In genomic region chr15:37764733-37765191, GRCh38 we compare ENCODE assay signal across 8 cellular contexts.
A peak's percentile ranks its signal among the peaks of the same experiment; 100 is the strongest.
DNase-seq lines count a peak whose midpoint lies in the region; ATAC-seq, FAIRE-seq and TF ChIP-seq lines count a peak whose summit lies in the region.

No MANE protein-coding gene starts in this region.

- peak; percentile 57 for FAIRE-seq in H1 (lab: Jason Lieb, UNC)

- H3K9me3 ChIP-seq in H1 (ENCODE audit: insufficient read depth in 2 of 2, low read depth in 1 of 2, low read length in 1 of 2): no peaks in the 10 kb centered on the region

- no peaks in the 10 kb centered on the region for H3K79me1 ChIP-seq in H1 (ENCODE audit: low read depth, low read length)

- TF ChIP-seq POLR2A in H1 (IDR thresholded peaks at IDR 0.05; ENCODE audit: control extremely low read depth in 1 of 2, low read depth in 2 of 2, low read length in 2 of 2): no peak

- H3K9me3 Mint-ChIP-seq in natural killer cell (no peaks in the 10 kb centered on the region), nephron (no peaks in the 10 kb centered on the region)
- H3K9me3 Mint-ChIP-seq in natural killer cell treated with Interleukin-12 subunit alpha and Interleukin-12 subunit beta and Interleukin-15 and Interleukin-18, amount 100 ng/mL, for 72 hours: no peaks in the 10 kb centered on the region

- H3K27me3 Mint-ChIP-seq in natural killer cell (ENCODE audit: low read depth in 2 of 2) (peaks cover 0 to 3% of the 10 kb centered on the region in 2 donors), nephron (ENCODE audit: low read depth) (no peaks in the 10 kb centered on the region)
- peaks cover 2 to 6% of the 10 kb centered on the region in 2 donors for H3K27me3 Mint-ChIP-seq in natural killer cell treated with Interleukin-12 subunit alpha and Interleukin-12 subunit beta and Interleukin-15 and Interleukin-18, amount 100 ng/mL, for 72 hours

- H3K4me1 Mint-ChIP-seq in natural killer cell (peaks cover 18 to 25% of the 10 kb centered on the region in 2 donors), nephron (peaks cover 14% of the 10 kb centered on the region)
- H3K4me1 Mint-ChIP-seq in natural killer cell treated with Interleukin-12 subunit alpha and Interleukin-12 subunit beta and Interleukin-15 and Interleukin-18, amount 100 ng/mL, for 72 hours (ENCODE audit: low read depth in 2 of 2): peaks cover 6 to 14% of the 10 kb centered on the region in 2 donors

- no peak overlapping the region for H3K4ac ChIP-seq in H1 (replicated peaks; ENCODE audit: insufficient read length, low read depth, low read length)

- no peak overlapping the region for H2BK5ac ChIP-seq in H1 (ENCODE audit: low read depth, low read length)

- no peak overlapping the region for H4K8ac ChIP-seq in H1 (ENCODE audit: extremely low read depth, insufficient read depth, low read length)

- H3K4me2 ChIP-seq in H1 (ENCODE audit: insufficient read depth in 1 of 2, low read depth in 2 of 2, low read length in 2 of 2): no peak overlapping the region

- POLR2A ChIA-PET in H1 (lab: Charles Lee; ENCODE audit: partially characterized antibody): no interaction called here

- no peaks in the 10 kb centered on the region for H3K23me2 ChIP-seq in H1 (ENCODE audit: low read depth, low read length)

- no peak for TF ChIP-seq EP300 in H1 (IDR thresholded peaks at IDR 0.05; ENCODE audit: borderline replicate concordance in 1 of 2, low read depth in 2 of 2, low read length in 2 of 2)

- H4K20me1 ChIP-seq in H1 (replicated peaks in 1 of 2; ENCODE audit: control insufficient read depth in 1 of 2, insufficient read depth in 2 of 2, low read length in 2 of 2): no peaks in the 10 kb centered on the region

- peak overlapping the region; percentile 100 for H2AFZ ChIP-seq in H1 (ENCODE audit: low read length)

- no peak overlapping the region for H4K91ac ChIP-seq in H1 (replicated peaks; ENCODE audit: insufficient read length, low read length)

- H3K18ac ChIP-seq in H1 (ENCODE audit: extremely low read depth, low read length): no peak overlapping the region

- ATAC-seq in natural killer cell (peak in 1 of 3 donors; percentile 63), HG03175 (IDR thresholded peaks at IDR 0.05; ENCODE audit: unreplicated experiment) (peak; percentile 60)
- ATAC-seq in natural killer cell treated with Interleukin-12 subunit alpha and Interleukin-12 subunit beta and Interleukin-15 and Interleukin-18, amount 100 ng/mL, for 72 hours: no peak

- TF ChIP-seq CTCF in natural killer cell (IDR thresholded peaks at IDR 0.05): peak; percentile 53
- peak in 2 of 3 experiments; percentile 35 to 62; a peak in 2 of 4 replicates for TF ChIP-seq CTCF in H1 (IDR thresholded peaks at IDR 0.05; ENCODE audit: control extremely low read depth in 1 of 3, insufficient read depth in 1 of 3, low read depth in 1 of 3, low read length in 3 of 3)
- peak; percentile 49 to 56 (median 49) for TF ChIP-seq CTCF in nephron (IDR thresholded peaks at IDR 0.05; ENCODE audit: unreplicated experiment in 3 of 3)

- H2BK20ac ChIP-seq in H1 (ENCODE audit: low read length): no peak overlapping the region

- CTCF ChIA-PET in H1 (lab: Charles Lee; ENCODE audit: partially characterized antibody): interaction anchor here (0.5 to 1.6 kb wide), 15 partner anchors 8 to 116 kb away, joined by 3 to 6 read pairs (median 3); no protein-coding TSS in a partner anchor

- no peak overlapping the region for H2AK5ac ChIP-seq in H1 (ENCODE audit: low read depth, low read length)

- no peak overlapping the region for H3K9ac ChIP-seq in H1 (replicated peaks in 1 of 4; ENCODE audit: extremely low read depth in 1 of 4, low read depth in 3 of 4, low read length in 3 of 4)

- H3K36me3 ChIP-seq in H1 (ENCODE audit: control insufficient read depth in 2 of 4, insufficient read depth in 4 of 4, low read length in 3 of 4): no peaks in the 10 kb centered on the region

- WGBS in H1 (ENCODE audit: extremely low coverage in 1 of 2, insufficient coverage in 1 of 2, insufficient read length in 1 of 2, insufficient replicate concordance in 2 of 2, low coverage in 1 of 2, low lambda C conversion rate in 2 of 2, missing lambda C conversion rate in 1 of 2), 2 experiments: 72% methylated on average over 3 of the region's 3 CpGs; no CpG with 5 or more reads in 1 of the 2 experiments

- no peak overlapping the region for H2BK120ac ChIP-seq in H1 (replicated peaks; ENCODE audit: low read depth, low read length)

- intact Hi-C loops in natural killer cell (cut with micrococcal nuclease): loop anchor here (2.0 kb wide), 1 partner anchor 590 kb away; no protein-coding TSS in a partner anchor

- H4K5ac ChIP-seq in H1 (ENCODE audit: insufficient read length, low read depth, low read length): no peak overlapping the region

- no peak overlapping the region for H3K56ac ChIP-seq in H1 (replicated peaks; ENCODE audit: insufficient read length, low read depth, low read length)

- H3K79me2 ChIP-seq in H1 (ENCODE audit: control insufficient read depth in 1 of 2, insufficient read depth in 2 of 2, low read length in 2 of 2): no peaks in the 10 kb centered on the region

- H3K27me3 ChIP-seq in H1 (replicated peaks in 1 of 4; ENCODE audit: control insufficient read depth in 3 of 4, extremely low read depth in 1 of 4, insufficient read depth in 3 of 4, low read length in 3 of 4): no peaks in the 10 kb centered on the region

- H3K27ac ChIP-seq in H1 (ENCODE audit: low read depth, low read length): no peak overlapping the region

- no peak overlapping the region for H3K23ac ChIP-seq in H1 (ENCODE audit: insufficient read length)

- no peaks in the 10 kb centered on the region for H3K36me3 Mint-ChIP-seq in natural killer cell
- no peaks in the 10 kb centered on the region for H3K36me3 Mint-ChIP-seq in natural killer cell treated with Interleukin-12 subunit alpha and Interleukin-12 subunit beta and Interleukin-15 and Interleukin-18, amount 100 ng/mL, for 72 hours
- no peaks in the 10 kb centered on the region for H3K36me3 Mint-ChIP-seq in nephron (ENCODE audit: low read depth)

- H3K4me3 ChIP-seq in H1 (ENCODE audit: extremely low read depth in 1 of 4, insufficient read depth in 2 of 4, low read depth in 3 of 4, low read length in 4 of 4): no peak overlapping the region

- H2BK15ac ChIP-seq in H1 (ENCODE audit: low read length): no peak overlapping the region

- no peak overlapping the region for H2BK12ac ChIP-seq in H1 (ENCODE audit: low read depth, low read length)

- H3K27ac Mint-ChIP-seq in natural killer cell (no peak overlapping the region), nephron (peak overlapping the region in 2 of 3 experiments; percentile 16 to 82)
- no peak overlapping the region for H3K27ac Mint-ChIP-seq in natural killer cell treated with Interleukin-12 subunit alpha and Interleukin-12 subunit beta and Interleukin-15 and Interleukin-18, amount 100 ng/mL, for 72 hours

- DNase-seq in natural killer cell: no peak
- DNase-seq in natural killer cell treated with Interleukin-12 subunit alpha and Interleukin-12 subunit beta and Interleukin-15 and Interleukin-18, amount 100 ng/mL, for 72 hours (ENCODE audit: low spot score): no peak
- peak; percentile 77 for DNase-seq in RPMI7951 (ENCODE audit: low read depth)
- DNase-seq in H1 (ENCODE audit: low read depth in 1 of 2, low spot score in 2 of 2): no peak
- no peak for DNase-seq in DMS79 (lab: John Stamatoyannopoulos, UW)
- DNase-seq in activated CD8-positive, alpha-beta memory T cell treated with anti-CD3 and anti-CD28 coated beads, Interleukin-2, amount 50 U/mL, for 4 hours: no peak

- no peaks in the 10 kb centered on the region for H3K4me1 ChIP-seq in H1 (replicated peaks in 1 of 4; ENCODE audit: control insufficient read depth in 3 of 4, insufficient read depth in 4 of 4, low read length in 3 of 4)

- no peak overlapping the region for H3K14ac ChIP-seq in H1 (ENCODE audit: insufficient read length)

- H3K4me3 Mint-ChIP-seq in natural killer cell (no peak overlapping the region), nephron (peak overlapping the region in 1 of 3 experiments; percentile 51)
- H3K4me3 Mint-ChIP-seq in natural killer cell treated with Interleukin-12 subunit alpha and Interleukin-12 subunit beta and Interleukin-15 and Interleukin-18, amount 100 ng/mL, for 72 hours: no peak overlapping the region

- peak; percentile 41 to 45 for TF ChIP-seq RAD21 in H1 (IDR thresholded peaks at IDR 0.05 in 1 of 2, conservative IDR thresholded peaks at IDR 0.05 in 1 of 2; ENCODE audit: low read depth in 2 of 2, low read length in 2 of 2)

TF ChIP-seq in H1, 55 proteins besides CTCF, POLR2A, EP300 and RAD21:
- TF ChIP-seq TEAD4 (IDR thresholded peaks at IDR 0.05; ENCODE audit: low read depth, low read length) (no peak), YY1 (IDR thresholded peaks at IDR 0.05; ENCODE audit: low read depth, low read length) (peak; percentile 94), MAX (IDR thresholded peaks at IDR 0.05) (peak; percentile 58), POLR2AphosphoS5 (IDR thresholded peaks at IDR 0.05; ENCODE audit: low read depth, low read length) (no peak)
- TF ChIP-seq, protein P1, sequence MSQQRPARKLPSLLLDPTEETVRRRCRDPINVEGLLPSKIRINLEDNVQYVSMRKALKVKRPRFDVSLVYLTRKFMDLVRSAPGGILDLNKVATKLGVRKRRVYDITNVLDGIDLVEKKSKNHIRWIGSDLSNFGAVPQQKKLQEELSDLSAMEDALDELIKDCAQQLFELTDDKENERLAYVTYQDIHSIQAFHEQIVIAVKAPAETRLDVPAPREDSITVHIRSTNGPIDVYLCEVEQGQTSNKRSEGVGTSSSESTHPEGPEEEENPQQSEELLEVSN (IDR thresholded peaks at IDR 0.05): peak; percentile 67; the same call in 1 of the 2 replicates

Comparison
In these comparisons a context has a peak if more than half of its experiments do, and no peak if none do; other contexts are left out.
1. H3K27ac Mint-ChIP-seq: peak in nephron (2 of 3); none in natural killer cell (0 of 2) and natural killer cell treated with Interleukin-12 subunit alpha and Interleukin-12 subunit beta and Interleukin-15 and Interleukin-18, amount 100 ng/mL, for 72 hours (0 of 2).
2. Peak in every context shown above with its lines, with median percentiles within 50 percentile points of each other: CTCF ChIP-seq.